In the genomic region with DNA sequence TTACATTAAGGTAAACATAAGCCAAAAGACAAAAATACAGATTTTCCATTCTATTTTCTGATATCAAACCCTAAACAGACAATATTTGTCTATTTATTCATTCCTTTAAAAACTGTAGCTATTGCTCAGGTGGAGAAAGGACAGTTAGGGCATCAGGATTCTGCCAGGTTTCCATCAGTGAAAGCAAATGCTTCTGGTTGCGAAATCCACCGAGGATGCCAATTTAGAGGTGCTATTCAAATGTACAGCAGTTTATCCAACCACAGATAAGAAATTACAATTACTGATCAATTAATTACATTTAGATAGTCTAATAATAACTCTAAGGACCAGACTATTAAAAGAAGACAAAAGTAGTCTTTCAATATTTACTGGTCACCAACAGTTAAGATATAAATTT, we compare ENCODE assay signal across 1 cellular context.
TF ChIP-seq lines count a peak whose summit lies in the region.

No MANE protein-coding gene starts in this region.

TF ChIP-seq in neural cell, 6 proteins besides CTCF, POLR2A, EP300 and RAD21 (continued from another document):
- TF ChIP-seq, protein P1, sequence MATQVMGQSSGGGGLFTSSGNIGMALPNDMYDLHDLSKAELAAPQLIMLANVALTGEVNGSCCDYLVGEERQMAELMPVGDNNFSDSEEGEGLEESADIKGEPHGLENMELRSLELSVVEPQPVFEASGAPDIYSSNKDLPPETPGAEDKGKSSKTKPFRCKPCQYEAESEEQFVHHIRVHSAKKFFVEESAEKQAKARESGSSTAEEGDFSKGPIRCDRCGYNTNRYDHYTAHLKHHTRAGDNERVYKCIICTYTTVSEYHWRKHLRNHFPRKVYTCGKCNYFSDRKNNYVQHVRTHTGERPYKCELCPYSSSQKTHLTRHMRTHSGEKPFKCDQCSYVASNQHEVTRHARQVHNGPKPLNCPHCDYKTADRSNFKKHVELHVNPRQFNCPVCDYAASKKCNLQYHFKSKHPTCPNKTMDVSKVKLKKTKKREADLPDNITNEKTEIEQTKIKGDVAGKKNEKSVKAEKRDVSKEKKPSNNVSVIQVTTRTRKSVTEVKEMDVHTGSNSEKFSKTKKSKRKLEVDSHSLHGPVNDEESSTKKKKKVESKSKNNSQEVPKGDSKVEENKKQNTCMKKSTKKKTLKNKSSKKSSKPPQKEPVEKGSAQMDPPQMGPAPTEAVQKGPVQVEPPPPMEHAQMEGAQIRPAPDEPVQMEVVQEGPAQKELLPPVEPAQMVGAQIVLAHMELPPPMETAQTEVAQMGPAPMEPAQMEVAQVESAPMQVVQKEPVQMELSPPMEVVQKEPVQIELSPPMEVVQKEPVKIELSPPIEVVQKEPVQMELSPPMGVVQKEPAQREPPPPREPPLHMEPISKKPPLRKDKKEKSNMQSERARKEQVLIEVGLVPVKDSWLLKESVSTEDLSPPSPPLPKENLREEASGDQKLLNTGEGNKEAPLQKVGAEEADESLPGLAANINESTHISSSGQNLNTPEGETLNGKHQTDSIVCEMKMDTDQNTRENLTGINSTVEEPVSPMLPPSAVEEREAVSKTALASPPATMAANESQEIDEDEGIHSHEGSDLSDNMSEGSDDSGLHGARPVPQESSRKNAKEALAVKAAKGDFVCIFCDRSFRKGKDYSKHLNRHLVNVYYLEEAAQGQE (IDR thresholded peaks at IDR 0.05; ENCODE audit: borderline replicate concordance): no peak
